1 cellular context compared by ENCODE assay signal in genomic region chr2:108554530-108554929, GRCh38.
TF ChIP-seq lines count a peak whose summit lies in the region.

No MANE protein-coding gene starts in this region.

TF ChIP-seq in SK-N-SH, 30 proteins besides CTCF, POLR2A, EP300 and RAD21 (continued from another document):
- TF ChIP-seq USF1 (IDR thresholded peaks at IDR 0.05; ENCODE audit: borderline replicate concordance, low read depth): no peak
- TF ChIP-seq TAF1 (IDR thresholded peaks at IDR 0.05; ENCODE audit: borderline replicate concordance, low read depth, low read length): no peak
